In the genomic region with DNA sequence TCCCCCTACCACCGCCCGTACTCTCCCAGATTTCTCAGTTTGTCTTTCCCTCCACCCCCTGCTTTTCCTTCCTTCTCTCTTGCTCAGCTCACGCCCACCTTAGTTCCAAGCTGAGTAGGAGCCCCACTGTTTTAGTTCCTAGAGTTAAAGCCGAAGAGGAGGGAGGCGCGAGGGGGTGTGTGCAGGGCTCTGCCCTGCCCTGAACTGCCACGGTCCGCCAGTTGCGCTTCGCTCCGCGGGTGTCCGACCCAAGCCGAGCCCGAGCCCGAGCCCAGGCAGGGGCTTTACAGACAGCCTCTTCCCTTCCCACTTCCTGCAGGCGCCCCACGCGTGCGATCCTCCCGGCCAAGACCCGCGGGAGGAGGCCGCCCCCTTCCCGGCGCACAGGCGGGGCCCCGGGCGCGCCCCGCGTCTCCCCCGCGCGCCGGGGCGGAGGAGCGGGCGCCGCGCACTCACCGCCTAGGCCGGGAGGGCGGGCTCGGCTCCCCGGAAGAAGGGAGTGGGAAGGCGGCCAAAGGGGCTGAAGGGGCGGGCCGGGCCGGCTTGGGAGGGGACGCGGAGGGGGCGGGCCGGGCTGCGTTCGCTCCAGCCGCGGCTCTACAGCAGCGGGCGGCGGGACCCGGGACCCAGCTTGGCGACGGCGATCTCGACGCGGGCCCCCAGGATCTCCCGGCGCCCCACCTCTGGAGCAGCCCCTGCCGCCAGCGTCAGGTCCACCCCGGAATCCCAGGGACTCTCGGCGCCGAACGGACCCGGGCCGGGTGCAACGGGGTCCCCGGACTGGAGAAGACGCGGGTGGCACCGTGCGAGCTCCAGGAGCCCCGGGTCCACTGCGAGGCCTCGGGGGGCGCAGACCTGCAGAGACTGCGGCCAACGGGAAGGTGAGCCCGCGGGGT, we compare ENCODE assay signal across 8 cellular contexts. TPM values are rescaled to one million over a fixed set of nuclear protein-coding genes. Genes with fewer than 3 reads are reported as not detected.
DNase-seq lines count a peak whose midpoint lies in the region; ATAC-seq and TF ChIP-seq lines count a peak whose summit lies in the region.

A gene with protein sequence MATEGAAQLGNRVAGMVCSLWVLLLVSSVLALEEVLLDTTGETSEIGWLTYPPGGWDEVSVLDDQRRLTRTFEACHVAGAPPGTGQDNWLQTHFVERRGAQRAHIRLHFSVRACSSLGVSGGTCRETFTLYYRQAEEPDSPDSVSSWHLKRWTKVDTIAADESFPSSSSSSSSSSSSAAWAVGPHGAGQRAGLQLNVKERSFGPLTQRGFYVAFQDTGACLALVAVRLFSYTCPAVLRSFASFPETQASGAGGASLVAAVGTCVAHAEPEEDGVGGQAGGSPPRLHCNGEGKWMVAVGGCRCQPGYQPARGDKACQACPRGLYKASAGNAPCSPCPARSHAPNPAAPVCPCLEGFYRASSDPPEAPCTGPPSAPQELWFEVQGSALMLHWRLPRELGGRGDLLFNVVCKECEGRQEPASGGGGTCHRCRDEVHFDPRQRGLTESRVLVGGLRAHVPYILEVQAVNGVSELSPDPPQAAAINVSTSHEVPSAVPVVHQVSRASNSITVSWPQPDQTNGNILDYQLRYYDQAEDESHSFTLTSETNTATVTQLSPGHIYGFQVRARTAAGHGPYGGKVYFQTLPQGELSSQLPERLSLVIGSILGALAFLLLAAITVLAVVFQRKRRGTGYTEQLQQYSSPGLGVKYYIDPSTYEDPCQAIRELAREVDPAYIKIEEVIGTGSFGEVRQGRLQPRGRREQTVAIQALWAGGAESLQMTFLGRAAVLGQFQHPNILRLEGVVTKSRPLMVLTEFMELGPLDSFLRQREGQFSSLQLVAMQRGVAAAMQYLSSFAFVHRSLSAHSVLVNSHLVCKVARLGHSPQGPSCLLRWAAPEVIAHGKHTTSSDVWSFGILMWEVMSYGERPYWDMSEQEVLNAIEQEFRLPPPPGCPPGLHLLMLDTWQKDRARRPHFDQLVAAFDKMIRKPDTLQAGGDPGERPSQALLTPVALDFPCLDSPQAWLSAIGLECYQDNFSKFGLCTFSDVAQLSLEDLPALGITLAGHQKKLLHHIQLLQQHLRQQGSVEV (plus strand): TSS at position 572 of the 896 bp plus-strand sequence. CDS start 8,152 bp downstream, outside the sequence.

- H3K27ac ChIP-seq in ACC112 (ENCODE audit: low read depth, low read length), result no peak within 1 kb of the TSS
- 0 out of 2 replicates have a peak within 1 kb of the TSS, but pooled peaks have one; percentile 18 for H3K27ac ChIP-seq in OCI-LY3 (ENCODE audit: low read length)
- peak within 1 kb of the TSS; percentile 60 for H3K27ac ChIP-seq in subcutaneous abdominal adipose tissue (ENCODE audit: low read depth, low read length)

- peak within 1 kb of the TSS; percentile 89 for H3K4me3 Mint-ChIP-seq in activated T-helper 2 cell treated with anti-CD3 and anti-CD28 coated beads, Interferon-gamma antibody, Interleukin-2, Interleukin-4, amounts not matched to agents 10 μg/mL and 5 μg/mL and 100 μg/mL, durations not matched to agents 14 hours and 24 hours and 36 hours (ENCODE audit: low read depth)
- H3K4me3 Mint-ChIP-seq in natural killer cell treated with Interleukin-12 subunit alpha and Interleukin-12 subunit beta and Interleukin-15 and Interleukin-18, amount 100 ng/mL, for 72 hours, result peak within 1 kb of the TSS; percentile 94

- H3K27me3 ChIP-seq in ACC112 (ENCODE audit: insufficient read depth, low read length), result peaks cover 48% of the 10 kb centered on the region
- H3K27me3 ChIP-seq in OCI-LY3 (ENCODE audit: low read depth, low read length), result peaks cover 26% of the 10 kb centered on the region
- peaks cover 0 to 4% (median 0%) of the 10 kb centered on the region in 5 donors for H3K27me3 ChIP-seq in subcutaneous abdominal adipose tissue (ENCODE audit: control insufficient read depth in 5 of 5, insufficient read depth in 4 of 5, low read length in 5 of 5)

- H3K4me3 ChIP-seq in ACC112 (ENCODE audit: low read depth, low read length) (peak within 1 kb of the TSS; percentile 83), OCI-LY3 (ENCODE audit: low read length) (peak within 1 kb of the TSS; percentile 91), subcutaneous abdominal adipose tissue (ENCODE audit: low read depth in 1 of 5, low read length in 5 of 5) (peak within 1 kb of the TSS; percentile 81 to 92 (median 82))

- no peaks in the 10 kb centered on the region for H3K9me3 Mint-ChIP-seq in activated T-helper 2 cell treated with anti-CD3 and anti-CD28 coated beads, Interferon-gamma antibody, Interleukin-2, Interleukin-4, amounts not matched to agents 10 μg/mL and 5 μg/mL and 100 μg/mL, durations not matched to agents 14 hours and 24 hours and 36 hours
- H3K9me3 Mint-ChIP-seq in natural killer cell treated with Interleukin-12 subunit alpha and Interleukin-12 subunit beta and Interleukin-15 and Interleukin-18, amount 100 ng/mL, for 72 hours, result no peaks in the 10 kb centered on the region

- H3K36me3 Mint-ChIP-seq in activated T-helper 2 cell treated with anti-CD3 and anti-CD28 coated beads, Interferon-gamma antibody, Interleukin-2, Interleukin-4, amounts not matched to agents 10 μg/mL and 5 μg/mL and 100 μg/mL, durations not matched to agents 14 hours and 24 hours and 36 hours (ENCODE audit: low read depth), result no peaks in the 10 kb centered on the region
- no peaks in the 10 kb centered on the region for H3K36me3 Mint-ChIP-seq in natural killer cell treated with Interleukin-12 subunit alpha and Interleukin-12 subunit beta and Interleukin-15 and Interleukin-18, amount 100 ng/mL, for 72 hours

- H4K20me1 ChIP-seq in OCI-LY3 (ENCODE audit: insufficient read depth, low read length), result no peaks in the 10 kb centered on the region

- H3K4me1 Mint-ChIP-seq in activated T-helper 2 cell treated with anti-CD3 and anti-CD28 coated beads, Interferon-gamma antibody, Interleukin-2, Interleukin-4, amounts not matched to agents 10 μg/mL and 5 μg/mL and 100 μg/mL, durations not matched to agents 14 hours and 24 hours and 36 hours (ENCODE audit: low read depth), result peaks cover 8% of the 10 kb centered on the region
- H3K4me1 Mint-ChIP-seq in natural killer cell treated with Interleukin-12 subunit alpha and Interleukin-12 subunit beta and Interleukin-15 and Interleukin-18, amount 100 ng/mL, for 72 hours (ENCODE audit: low read depth in 2 of 2), result peaks cover 5 to 9% of the 10 kb centered on the region in 2 donors

- H3K27ac Mint-ChIP-seq in activated T-helper 2 cell treated with anti-CD3 and anti-CD28 coated beads, Interferon-gamma antibody, Interleukin-2, Interleukin-4, amounts not matched to agents 10 μg/mL and 5 μg/mL and 100 μg/mL, durations not matched to agents 14 hours and 24 hours and 36 hours, result peak within 1 kb of the TSS; percentile 71
- peak within 1 kb of the TSS; percentile 19 to 75 for H3K27ac Mint-ChIP-seq in natural killer cell treated with Interleukin-12 subunit alpha and Interleukin-12 subunit beta and Interleukin-15 and Interleukin-18, amount 100 ng/mL, for 72 hours

- H3K9me3 ChIP-seq in OCI-LY3 (ENCODE audit: insufficient read depth, low read length), result no peaks in the 10 kb centered on the region
- H3K9me3 ChIP-seq in subcutaneous abdominal adipose tissue (ENCODE audit: control insufficient read depth in 5 of 5, low read length in 5 of 5), result no peaks in the 10 kb centered on the region

- no peak for TF ChIP-seq CTCF in OCI-LY3 (IDR thresholded peaks at IDR 0.05; ENCODE audit: low read depth, low read length)

- intact Hi-C loops in activated T-helper 2 cell treated with anti-CD3 and anti-CD28 coated beads, Interferon-gamma antibody, Interleukin-2, Interleukin-4, amounts not matched to agents 10 μg/mL and 5 μg/mL and 100 μg/mL, durations not matched to agents 14 hours and 24 hours and 36 hours (cut with micrococcal nuclease), result no loop called here

- peaks cover under 1% of the 10 kb centered on the region for H3K4me1 ChIP-seq in ACC112 (ENCODE audit: control insufficient read depth, insufficient read depth, low read length, unreplicated experiment)
- peaks cover 7% of the 10 kb centered on the region for H3K4me1 ChIP-seq in OCI-LY3 (ENCODE audit: low read length)
- peaks cover 3 to 27% (median 24%) of the 10 kb centered on the region in 5 donors for H3K4me1 ChIP-seq in subcutaneous abdominal adipose tissue (ENCODE audit: control insufficient read depth in 5 of 5, insufficient read depth in 5 of 5, low read length in 5 of 5)

- peaks cover 29% of the 10 kb centered on the region for H3K27me3 Mint-ChIP-seq in activated T-helper 2 cell treated with anti-CD3 and anti-CD28 coated beads, Interferon-gamma antibody, Interleukin-2, Interleukin-4, amounts not matched to agents 10 μg/mL and 5 μg/mL and 100 μg/mL, durations not matched to agents 14 hours and 24 hours and 36 hours (ENCODE audit: low read depth)
- H3K27me3 Mint-ChIP-seq in natural killer cell treated with Interleukin-12 subunit alpha and Interleukin-12 subunit beta and Interleukin-15 and Interleukin-18, amount 100 ng/mL, for 72 hours, result peaks cover 7 to 9% of the 10 kb centered on the region in 2 donors

- peak; percentile 59 for ATAC-seq in GM18909 (IDR thresholded peaks at IDR 0.05; ENCODE audit: poor library complexity, unreplicated experiment)
- ATAC-seq in HG03139 (IDR thresholded peaks at IDR 0.05; ENCODE audit: unreplicated experiment), result peak; percentile 52
- peak; percentile 84 to 92 for ATAC-seq in natural killer cell treated with Interleukin-12 subunit alpha and Interleukin-12 subunit beta and Interleukin-15 and Interleukin-18, amount 100 ng/mL, for 72 hours

- peak within 1 kb of the TSS; percentile 96 for H2AFZ ChIP-seq in ACC112 (ENCODE audit: low read length, unreplicated experiment)
- H2AFZ ChIP-seq in OCI-LY3 (ENCODE audit: low read depth, low read length), result peak within 1 kb of the TSS; percentile 79

- no peaks in the 10 kb centered on the region for H3K36me3 ChIP-seq in ACC112 (ENCODE audit: insufficient read depth, low read length)
- no peaks in the 10 kb centered on the region for H3K36me3 ChIP-seq in OCI-LY3 (replicated peaks; ENCODE audit: low read depth, low read length)
- H3K36me3 ChIP-seq in subcutaneous abdominal adipose tissue (ENCODE audit: control insufficient read depth in 5 of 5, insufficient read depth in 5 of 5, low read length in 5 of 5), result no peaks in the 10 kb centered on the region

- H3K4me2 ChIP-seq in OCI-LY3 (ENCODE audit: low read length), result peak within 1 kb of the TSS; percentile 90

- H3K79me2 ChIP-seq in ACC112 (ENCODE audit: control insufficient read depth, insufficient read depth, low read length, unreplicated experiment) (no peaks in the 10 kb centered on the region), OCI-LY3 (ENCODE audit: low read length) (no peaks in the 10 kb centered on the region)

- peak; percentile 46 for DNase-seq in activated T-helper 2 cell treated with anti-CD3 and anti-CD28 coated beads, Interferon-gamma antibody, Interleukin-2, Interleukin-4, amounts not matched to agents 10 μg/mL and 5 μg/mL and 100 μg/mL, durations not matched to agents 14 hours and 24 hours and 36 hours (ENCODE audit: low spot score)
- peak; percentile 52 for DNase-seq in fibroblast of peridontal ligament (ENCODE audit: extremely low read depth)
- DNase-seq in natural killer cell treated with Interleukin-12 subunit alpha and Interleukin-12 subunit beta and Interleukin-15 and Interleukin-18, amount 100 ng/mL, for 72 hours (ENCODE audit: low spot score), result peak; percentile 81

- H3K9ac ChIP-seq in OCI-LY3 (ENCODE audit: low read length) (peak within 1 kb of the TSS; percentile 82), subcutaneous abdominal adipose tissue (ENCODE audit: low read length in 5 of 5) (peak within 1 kb of the TSS in 4 of 5 donors; percentile 65 to 84 (median 70))

RNA-seq across cellular contexts. Expression of the gene that starts here (rescaled TPM):
- 2.4 and 3.0 TPM in 2 replicates for total RNA-seq in activated T-helper 2 cell treated with anti-CD3 and anti-CD28 coated beads, Interferon-gamma antibody, Interleukin-2, Interleukin-4, amounts not matched to agents 10 μg/mL and 5 μg/mL and 100 μg/mL, durations not matched to agents 14 hours and 24 hours and 36 hours
- 1 to 10 TPM in 1 of 2 donors, under 1 TPM in 1; 0.64 to 1.8 TPM for total RNA-seq in natural killer cell treated with Interleukin-12 subunit alpha and Interleukin-12 subunit beta and Interleukin-15 and Interleukin-18, amount 100 ng/mL, for 72 hours
